ENCODE assay signal across 1 cellular context in the genomic region with DNA sequence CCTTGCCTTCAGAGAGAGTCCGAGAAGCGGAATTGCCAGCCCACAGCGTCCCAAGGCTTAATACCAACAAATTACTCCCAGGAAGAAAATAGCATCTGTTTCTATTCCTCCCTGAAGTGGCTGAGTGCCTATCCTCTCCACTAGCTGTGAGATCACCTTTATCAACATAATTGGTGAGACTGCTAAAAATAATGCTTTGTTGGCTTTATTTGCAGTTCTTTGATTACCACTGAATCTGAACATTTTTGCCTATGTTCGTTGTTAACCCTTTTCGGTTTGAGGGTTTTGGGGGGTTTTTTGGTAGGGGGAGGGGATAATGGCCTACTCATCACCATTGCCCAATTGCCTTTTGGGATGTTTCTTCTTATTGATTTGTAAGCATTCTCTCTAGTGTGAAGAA.
A peak's percentile ranks its signal among the peaks of the same experiment; 100 is the strongest.
TF ChIP-seq lines count a peak whose summit lies in the region.

No MANE protein-coding gene starts in this region.

TF ChIP-seq in HepG2, 621 proteins besides CTCF, POLR2A, EP300 and RAD21:
- TF ChIP-seq NFE2 (CRISPR knock-in tag; IDR thresholded peaks at IDR 0.05) (no peak), MAFK (conservative IDR thresholded peaks at IDR 0.05 in 1 of 2, IDR thresholded peaks at IDR 0.05 in 1 of 2; ENCODE audit: low read length in 2 of 2) (peak; percentile 58 to 59), MAFF (IDR thresholded peaks at IDR 0.05; ENCODE audit: low read depth, low read length) (peak; percentile 72)
